1 cellular context compared by ENCODE assay signal in genomic region chr10:49164587-49165188, GRCh38.
TF ChIP-seq lines count a peak whose summit lies in the region.

No MANE protein-coding gene starts in this region.

TF ChIP-seq in HepG2, 621 proteins besides CTCF, POLR2A, EP300 and RAD21:
- no peak for TF ChIP-seq NFYC (CRISPR knock-in tag; IDR thresholded peaks at IDR 0.05)
- no peak for TF ChIP-seq ZNF776 (CRISPR knock-in tag; IDR thresholded peaks at IDR 0.05)
- TF ChIP-seq STAG1 (CRISPR knock-in tag; IDR thresholded peaks at IDR 0.05): peak; percentile 61
- no peak for TF ChIP-seq POLR2G (IDR thresholded peaks at IDR 0.05; ENCODE audit: low read depth, low read length)
- TF ChIP-seq FOXA1 (IDR thresholded peaks at IDR 0.05): no peak
- TF ChIP-seq FOXA1 (CRISPR knock-in tag; IDR thresholded peaks at IDR 0.05): no peak
- TF ChIP-seq SMC3 (IDR thresholded peaks at IDR 0.05; ENCODE audit: low read length): peak; percentile 49; the same call in 1 of the 2 replicates
- TF ChIP-seq XRCC5 (optimal IDR thresholded peaks at IDR 0.05; ENCODE audit: low read length): peak; percentile 45
TF ChIP-seq in HepG2: peak in this region for 3.
